In the genomic region with DNA sequence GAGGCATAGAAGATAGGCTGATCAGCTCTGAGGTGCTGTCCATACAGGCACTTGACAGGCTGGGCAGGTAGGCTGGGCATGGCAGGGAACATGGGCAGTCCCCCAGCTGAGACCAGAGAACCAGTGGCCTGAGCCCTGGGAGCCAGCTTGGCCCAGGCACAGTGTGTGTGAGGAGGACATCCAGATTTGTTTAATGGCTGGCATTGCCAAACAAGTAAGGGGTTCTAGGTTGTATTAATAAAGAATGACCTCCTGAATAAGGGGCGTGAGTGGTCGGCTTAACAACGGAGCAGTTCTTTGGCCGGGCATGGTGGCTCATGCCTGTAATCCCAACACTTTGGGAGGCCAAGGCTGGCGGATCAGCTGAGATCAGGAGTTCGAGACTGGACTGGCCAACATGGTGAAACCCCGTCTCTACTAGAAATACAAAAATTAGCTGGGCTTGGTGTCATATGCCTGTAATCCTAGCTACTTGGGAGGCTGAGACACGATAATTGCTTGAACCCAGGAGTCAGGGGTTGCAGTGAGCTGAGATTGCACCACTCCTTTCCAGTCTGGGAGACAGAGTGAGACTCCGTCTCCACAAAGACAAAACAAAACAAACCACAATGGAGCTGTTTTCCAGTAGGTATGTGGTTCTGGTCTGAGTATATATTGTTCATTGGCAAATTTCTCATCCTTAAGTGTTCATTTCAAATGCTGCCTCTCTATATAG, we compare ENCODE assay signal across 31 cellular contexts. TPM values are rescaled to one million over a fixed set of nuclear protein-coding genes. Genes with fewer than 3 reads are reported as not detected.
DNase-seq lines count a peak whose midpoint lies in the region; ATAC-seq and TF ChIP-seq lines count a peak whose summit lies in the region.
"Had no signal": no experiment of that assay in that cellular context is flagged by ENCODE, and none has a peak within 500 bp of the region (broad histone marks: within the 10 kb centered on the region; RNA-seq: fewer than 3 reads in every experiment).

No MANE protein-coding gene starts in this region.

- no peak overlapping the region for H2AK5ac ChIP-seq in mesenchymal stem cell (ENCODE audit: low read length, severe bottlenecking)

- peak overlapping the region; percentile 14 to 93 for H3K18ac ChIP-seq in mesenchymal stem cell (ENCODE audit: low read depth in 1 of 2, low read length in 2 of 2)

- H2BK120ac ChIP-seq in mesenchymal stem cell (ENCODE audit: low read depth, low read length) = no peak overlapping the region

- H3K9me2 ChIP-seq in PC-9 (ENCODE audit: insufficient read depth) = no peaks in the 10 kb centered on the region

- H2BK12ac ChIP-seq in mesenchymal stem cell (ENCODE audit: low read length in 2 of 2) = peak overlapping the region; percentile 44 to 98

- H4K20me1 ChIP-seq in PC-9 (ENCODE audit: insufficient read depth) = no peaks in the 10 kb centered on the region

- peak overlapping the region in 1 of 2 experiments; percentile 96 for H3K23ac ChIP-seq in mesenchymal stem cell (ENCODE audit: low read length in 2 of 2)

- H3K4me1 ChIP-seq in Caco-2 (peaks cover 65% of the 10 kb centered on the region), PC-9 (replicated peaks; ENCODE audit: insufficient read depth) (peaks cover 49% of the 10 kb centered on the region), endodermal cell (ENCODE audit: control insufficient read depth, insufficient read depth, low read length) (no peaks in the 10 kb centered on the region), mesenchymal stem cell (ENCODE audit: control insufficient read depth, insufficient read depth, low read depth, low read length) (peaks cover 2% of the 10 kb centered on the region)
- H3K4me1 ChIP-seq: HAP-1, parathyroid adenoma, right atrium auricular region had no signal

- POLR2A ChIA-PET in Caco-2 (lab: Charles Lee) (interaction anchor here (0.6 to 1.2 kb wide), 5 partner anchors 13 to 330 kb away, joined by 3 to 4 read pairs (median 4); a partner anchor contains a TSS), PC-9 (lab: Charles Lee; ENCODE audit: unreplicated experiment) (interaction anchor here (0.6 to 0.7 kb wide), 2 partner anchors 25 to 132 kb away, joined by 3 to 6 read pairs; no protein-coding TSS in a partner anchor)

- H3K14ac ChIP-seq in mesenchymal stem cell (ENCODE audit: low read length in 2 of 2) = peak overlapping the region in 1 of 2 experiments; percentile 99

- H3K9me3 ChIP-seq in Caco-2 (no peaks in the 10 kb centered on the region), PC-9 (ENCODE audit: insufficient read depth, low read depth) (0 out of 2 replicates have a peak, but pooled peaks cover 2% of the 10 kb centered on the region), endodermal cell (ENCODE audit: control insufficient read depth, low read length) (peaks cover 1% of the 10 kb centered on the region), mesenchymal stem cell (ENCODE audit: control insufficient read depth, low read length) (peaks cover 2% of the 10 kb centered on the region)
- H3K9me3 ChIP-seq: HAP-1, right atrium auricular region had no signal

- H2AFZ ChIP-seq in PC-9 (no peak overlapping the region), mesenchymal stem cell (ENCODE audit: low read depth, low read length) (no peak overlapping the region)
- H2AFZ ChIP-seq: parathyroid adenoma had no signal

- peak overlapping the region; percentile 33 for H4K8ac ChIP-seq in mesenchymal stem cell (ENCODE audit: low read length)

- H3K36me3 ChIP-seq in Caco-2 (ENCODE audit: control insufficient read depth, insufficient read depth, low read length) (no peaks in the 10 kb centered on the region), PC-9 (ENCODE audit: low read depth) (peaks cover 5% of the 10 kb centered on the region; the same call in 1 of the 2 replicates), endodermal cell (ENCODE audit: control insufficient read depth, insufficient read depth, low read length) (no peaks in the 10 kb centered on the region), mesenchymal stem cell (ENCODE audit: control insufficient read depth in 1 of 2, insufficient read depth in 2 of 2, low read depth in 1 of 2, low read length in 2 of 2) (no peaks in the 10 kb centered on the region)
- H3K36me3 ChIP-seq: HAP-1, right atrium auricular region had no signal

- intact Hi-C loops in Caco-2 (cut with micrococcal nuclease; ENCODE audit: unreplicated experiment) (loop anchor here (2.0 to 5.0 kb wide), 4 partner anchors 93 to 331 kb away; a partner anchor contains a TSS), PC-9 (cut with micrococcal nuclease; ENCODE audit: unreplicated experiment) (no loop called here)

- BruUV-seq in Caco-2 (replicated peaks; lab: Mats Ljungman, UMichigan) (no TSS peak), PC-9 (replicated peaks; lab: Mats Ljungman, UMichigan) (no TSS peak)

- no peaks in the 10 kb centered on the region for H3K79me1 ChIP-seq in mesenchymal stem cell (replicated peaks; ENCODE audit: low read length, poor library complexity, severe bottlenecking)

- peaks cover 40% of the 10 kb centered on the region for H3F3A ChIP-seq in PC-9 (ENCODE audit: insufficient read depth, low read depth)

- H3K4ac ChIP-seq in mesenchymal stem cell (ENCODE audit: low read depth in 1 of 2, low read length in 2 of 2) = peak overlapping the region in 1 of 2 experiments; percentile 98

- peaks cover 32% of the 10 kb centered on the region for H3K4me1 Mint-ChIP-seq in Caco-2 (ENCODE audit: low read depth, unreplicated experiment)
- peaks cover 7% of the 10 kb centered on the region for H3K4me1 Mint-ChIP-seq in endodermal cell
- peaks cover 15% of the 10 kb centered on the region for H3K4me1 Mint-ChIP-seq in chondrocyte (ENCODE audit: low read depth)
- H3K4me1 Mint-ChIP-seq in T-helper 2 cell treated with Interferon-gamma antibody and Interleukin-4, amounts not matched to agents 5 μg/mL and 100 μg/mL, for 36 hours (ENCODE audit: low read depth) = no peaks in the 10 kb centered on the region
- H3K4me1 Mint-ChIP-seq: activated CD4-positive, alpha-beta T cell treated with anti-CD3 and anti-CD28 coated beads, Interleukin-2, amount 10 ng/mL, durations not matched to agents 7 days and 5 days; neural crest cell; stimulated activated effector memory CD8-positive, alpha-beta T cell treated with anti-CD3 and anti-CD28 coated beads, Interleukin-12 subunit alpha, Interleukin-12 subunit beta, amount 100 ng/mL, for 72 hours had no signal

- TF ChIP-seq CTCF in Caco-2 (IDR thresholded peaks at IDR 0.05; ENCODE audit: insufficient read depth in 1 of 2, low read depth in 1 of 2, low read length in 1 of 2, severe bottlenecking in 1 of 2, unreplicated experiment in 1 of 2) (no peak), PC-9 (conservative IDR thresholded peaks at IDR 0.05) (no peak), endodermal cell (conservative IDR thresholded peaks at IDR 0.05) (no peak), chondrocyte (IDR thresholded peaks at IDR 0.05) (no peak)

- no peak for ATAC-seq in GM18517 (IDR thresholded peaks at IDR 0.05; ENCODE audit: unreplicated experiment)
- ATAC-seq in GM21786 (IDR thresholded peaks at IDR 0.05; ENCODE audit: unreplicated experiment) = no peak
- ATAC-seq: activated T-cell treated with anti-CD3 and anti-CD28 coated beads, Interleukin-2, amount 50 U/mL, for 72 hours; stimulated activated effector memory CD8-positive, alpha-beta T cell treated with anti-CD3 and anti-CD28 coated beads, Interleukin-12 subunit alpha, Interleukin-12 subunit beta, amount 100 ng/mL, for 72 hours had no signal

- H4K91ac ChIP-seq in mesenchymal stem cell (ENCODE audit: low read length) = peak overlapping the region; percentile 34

- no peak for DNase-seq in Caco-2
- DNase-seq in PC-9 = no peak
- no peak for DNase-seq in endodermal cell
- DNase-seq in mesenchymal stem cell = peak; percentile 82
- no peak for DNase-seq in chondrocyte (ENCODE audit: low spot score)
- DNase-seq in T-helper 2 cell treated with Interferon-gamma antibody and Interleukin-4, amounts not matched to agents 5 μg/mL and 100 μg/mL, for 36 hours (ENCODE audit: low spot score) = no peak
- DNase-seq: ACHN; activated CD4-positive, alpha-beta T cell treated with anti-CD3 and anti-CD28 coated beads, Interleukin-2, amount 10 ng/mL, durations not matched to agents 7 days and 5 days; activated naive CD4-positive, alpha-beta T cell treated with anti-CD3 and anti-CD28 coated beads for 36 hours; activated T-cell treated with anti-CD3 and anti-CD28 coated beads, Interleukin-2, amount 50 U/mL, for 72 hours; amniotic stem cell; glutamatergic neuron; KG1; kidney; NCI-H1694 treated with DMSO at 0.1 percent for 48 hours; NCI-H510A; SHP77 treated with DMSO at 0.1 percent for 48 hours; stimulated activated CD4-positive, alpha-beta T cell treated with anti-CD3 and anti-CD28 coated beads, Interleukin-12 subunit alpha, Interleukin-12 subunit beta, amount 100 ng/mL, for 4 hours; stimulated activated CD4-positive, alpha-beta T cell treated with anti-CD3 and anti-CD28 coated beads, Interleukin-4, amount 100 ng/mL, for 24 hours; substantia nigra; WERI-Rb-1 had no signal

- H3K27ac Mint-ChIP-seq in Caco-2 (ENCODE audit: unreplicated experiment) (peak overlapping the region; percentile 95), endodermal cell (peak overlapping the region; percentile 12), chondrocyte (ENCODE audit: unreplicated experiment) (no peak overlapping the region)
- H3K27ac Mint-ChIP-seq in T-helper 2 cell treated with Interferon-gamma antibody and Interleukin-4, amounts not matched to agents 5 μg/mL and 100 μg/mL, for 36 hours = no peak overlapping the region
- H3K27ac Mint-ChIP-seq: activated CD4-positive, alpha-beta T cell treated with anti-CD3 and anti-CD28 coated beads, Interleukin-2, amount 10 ng/mL, durations not matched to agents 7 days and 5 days; activated naive CD4-positive, alpha-beta T cell treated with anti-CD3 and anti-CD28 coated beads for 36 hours; activated T-cell treated with anti-CD3 and anti-CD28 coated beads, Interleukin-2, amount 50 U/mL, for 72 hours; dendritic cell treated with granulocyte-macrophage colony-stimulating factor and Interleukin-4, amounts not matched to agents 40 ng/mL and 50 ng/mL, for 4 days; stimulated activated effector memory CD8-positive, alpha-beta T cell treated with anti-CD3 and anti-CD28 coated beads, Interleukin-12 subunit alpha, Interleukin-12 subunit beta, amount 100 ng/mL, for 72 hours had no signal

- H3K4me3 ChIP-seq in Caco-2 (ENCODE audit: low read depth, low read length) (no peak overlapping the region), PC-9 (no peak overlapping the region), endodermal cell (ENCODE audit: low read length) (no peak overlapping the region), mesenchymal stem cell (ENCODE audit: insufficient read depth in 1 of 2, low read depth in 1 of 2, low read length in 2 of 2) (no peak overlapping the region)
- H3K4me3 ChIP-seq: cardiac muscle cell, HAP-1, lung, right atrium auricular region had no signal

- H3K79me2 ChIP-seq in PC-9 (ENCODE audit: low read depth) = no peaks in the 10 kb centered on the region
- H3K79me2 ChIP-seq: parathyroid adenoma had no signal

- no peaks in the 10 kb centered on the region for H3K27me3 Mint-ChIP-seq in Caco-2 (ENCODE audit: insufficient read depth, unreplicated experiment)
- H3K27me3 Mint-ChIP-seq in endodermal cell (ENCODE audit: insufficient read depth) = no peaks in the 10 kb centered on the region
- no peaks in the 10 kb centered on the region for H3K27me3 Mint-ChIP-seq in chondrocyte (ENCODE audit: low read depth)
- H3K27me3 Mint-ChIP-seq in T-helper 2 cell treated with Interferon-gamma antibody and Interleukin-4, amounts not matched to agents 5 μg/mL and 100 μg/mL, for 36 hours (ENCODE audit: low read depth) = peaks cover 12% of the 10 kb centered on the region
- H3K27me3 Mint-ChIP-seq: dendritic cell treated with granulocyte-macrophage colony-stimulating factor and Interleukin-4, amounts not matched to agents 40 ng/mL and 50 ng/mL, for 4 days had no signal

- H3K9me3 Mint-ChIP-seq in Caco-2 (ENCODE audit: unreplicated experiment) (no peaks in the 10 kb centered on the region), endodermal cell (peaks cover 1% of the 10 kb centered on the region), chondrocyte (ENCODE audit: low read depth) (peaks cover 4% of the 10 kb centered on the region)
- H3K9me3 Mint-ChIP-seq in T-helper 2 cell treated with Interferon-gamma antibody and Interleukin-4, amounts not matched to agents 5 μg/mL and 100 μg/mL, for 36 hours = peaks cover 3% of the 10 kb centered on the region
- H3K9me3 Mint-ChIP-seq: activated CD4-positive, alpha-beta T cell treated with anti-CD3 and anti-CD28 coated beads, Interleukin-2, amount 10 ng/mL, durations not matched to agents 7 days and 5 days; activated naive CD4-positive, alpha-beta T cell treated with anti-CD3 and anti-CD28 coated beads for 36 hours; dendritic cell treated with granulocyte-macrophage colony-stimulating factor and Interleukin-4, amounts not matched to agents 40 ng/mL and 50 ng/mL, for 4 days; stimulated activated effector memory CD8-positive, alpha-beta T cell treated with anti-CD3 and anti-CD28 coated beads, Interleukin-12 subunit alpha, Interleukin-12 subunit beta, amount 100 ng/mL, for 72 hours had no signal

- no peak overlapping the region for H2BK15ac ChIP-seq in mesenchymal stem cell (ENCODE audit: low read depth, poor library complexity, severe bottlenecking)

- 85 to 96% methylated on average over 7 to 8 of the region's 9 CpGs for WGBS in endodermal cell (ENCODE audit: insufficient coverage in 1 of 2, insufficient read length in 1 of 2), 2 experiments
- WGBS in mesenchymal stem cell = 92% methylated on average over 8 of the region's 9 CpGs

- H3K9ac ChIP-seq in endodermal cell (ENCODE audit: extremely low read depth, low read length, poor library complexity, severe bottlenecking) (no peak overlapping the region), mesenchymal stem cell (ENCODE audit: low read length) (no peak overlapping the region)
- H3K9ac ChIP-seq: parathyroid adenoma had no signal

- peak overlapping the region; percentile 94 for H3K27ac ChIP-seq in PC-9
- no peak overlapping the region for H3K27ac ChIP-seq in endodermal cell (ENCODE audit: low read depth, low read length)
- H3K27ac ChIP-seq in mesenchymal stem cell (ENCODE audit: low read length, poor library complexity, severe bottlenecking) = no peak overlapping the region
- H3K27ac ChIP-seq: cardiac muscle cell, parathyroid adenoma, right atrium auricular region, WERI-Rb-1 had no signal

- H3K27me3 ChIP-seq in Caco-2 (replicated peaks; ENCODE audit: control insufficient read depth, insufficient read depth, low read length) (no peaks in the 10 kb centered on the region), PC-9 (ENCODE audit: insufficient read depth, low read depth) (no peaks in the 10 kb centered on the region), endodermal cell (ENCODE audit: control insufficient read depth, insufficient read depth, low read length, poor library complexity, severe bottlenecking) (no peaks in the 10 kb centered on the region), mesenchymal stem cell (ENCODE audit: control insufficient read depth in 1 of 2, insufficient read depth in 1 of 2, low read length in 2 of 2) (no peaks in the 10 kb centered on the region)
- H3K27me3 ChIP-seq: cardiac muscle cell, right atrium auricular region had no signal

- no peak overlapping the region for H2BK5ac ChIP-seq in mesenchymal stem cell (ENCODE audit: low read depth, low read length, poor library complexity, severe bottlenecking)

- peak overlapping the region; percentile 62 for H3K4me2 ChIP-seq in PC-9
- no peak overlapping the region for H3K4me2 ChIP-seq in mesenchymal stem cell (ENCODE audit: low read length, poor library complexity, severe bottlenecking)

- CTCF ChIA-PET in Caco-2 (lab: Charles Lee) = interaction anchor here (0.7 to 1.8 kb wide), 6 partner anchors 10 to 127 kb away, joined by 3 to 10 read pairs (median 4); no protein-coding TSS in a partner anchor
- CTCF ChIA-PET in PC-9 (lab: Charles Lee) = interaction anchor here (0.5 to 1.4 kb wide), 2 partner anchors 17 to 33 kb away, joined by 3 to 4 read pairs; no protein-coding TSS in a partner anchor

- no peak overlapping the region for H3K4me3 Mint-ChIP-seq in Caco-2 (ENCODE audit: unreplicated experiment)
- no peak overlapping the region for H3K4me3 Mint-ChIP-seq in endodermal cell
- no peak overlapping the region for H3K4me3 Mint-ChIP-seq in chondrocyte (ENCODE audit: unreplicated experiment)
- H3K4me3 Mint-ChIP-seq in T-helper 2 cell treated with Interferon-gamma antibody and Interleukin-4, amounts not matched to agents 5 μg/mL and 100 μg/mL, for 36 hours = no peak overlapping the region
- H3K4me3 Mint-ChIP-seq: activated CD4-positive, alpha-beta T cell treated with anti-CD3 and anti-CD28 coated beads, Interleukin-2, amount 10 ng/mL, durations not matched to agents 7 days and 5 days; activated naive CD4-positive, alpha-beta T cell treated with anti-CD3 and anti-CD28 coated beads for 36 hours; activated T-cell treated with anti-CD3 and anti-CD28 coated beads, Interleukin-2, amount 50 U/mL, for 72 hours; dendritic cell treated with granulocyte-macrophage colony-stimulating factor and Interleukin-4, amounts not matched to agents 40 ng/mL and 50 ng/mL, for 4 days; neural crest cell; stimulated activated effector memory CD8-positive, alpha-beta T cell treated with anti-CD3 and anti-CD28 coated beads, Interleukin-12 subunit alpha, Interleukin-12 subunit beta, amount 100 ng/mL, for 72 hours had no signal

- peaks cover 13% of the 10 kb centered on the region for H3K36me3 Mint-ChIP-seq in Caco-2 (ENCODE audit: insufficient read depth, unreplicated experiment)
- peaks cover 9% of the 10 kb centered on the region for H3K36me3 Mint-ChIP-seq in endodermal cell (ENCODE audit: low read depth)
- H3K36me3 Mint-ChIP-seq in chondrocyte (ENCODE audit: low read depth) = peaks cover 3% of the 10 kb centered on the region
- H3K36me3 Mint-ChIP-seq in T-helper 2 cell treated with Interferon-gamma antibody and Interleukin-4, amounts not matched to agents 5 μg/mL and 100 μg/mL, for 36 hours (ENCODE audit: low read depth) = no peaks in the 10 kb centered on the region
- H3K36me3 Mint-ChIP-seq: stimulated activated effector memory CD8-positive, alpha-beta T cell treated with anti-CD3 and anti-CD28 coated beads, Interleukin-12 subunit alpha, Interleukin-12 subunit beta, amount 100 ng/mL, for 72 hours had no signal

RNA-seq across cellular contexts. Expression of a gene that starts 56.2 kb away (rescaled TPM):
- total RNA-seq in Caco-2 (2022) = not detected in 2 replicates
- 0.13 TPM in 1 of 2 replicates, not detected in the other for total RNA-seq in PC-9 (2021)
- 10 to 100 TPM; 14.8 to 17.1 TPM for total RNA-seq in endodermal cell
- 19.1 TPM for polyA plus RNA-seq in endodermal cell (2013, experiment 1 of 2)
- polyA plus RNA-seq in endodermal cell (2013, experiment 2 of 2) = 21.2 TPM
- 40.8 TPM for polyA plus RNA-seq in mesenchymal stem cell (2013, experiment 1 of 2)
- polyA plus RNA-seq in mesenchymal stem cell (2013, experiment 2 of 2) = 41.1 TPM
- total RNA-seq in chondrocyte = 26.7 to 39.7 TPM (median 39.0 TPM) in 3 replicates
- total RNA-seq: activated CD4-positive, alpha-beta T cell treated with anti-CD3 and anti-CD28 coated beads, Interleukin-2, amount 10 ng/mL, durations not matched to agents 7 days and 5 days; activated naive CD4-positive, alpha-beta T cell treated with anti-CD3 and anti-CD28 coated beads for 36 hours; activated T-cell treated with anti-CD3 and anti-CD28 coated beads, Interleukin-2, amount 50 U/mL, for 72 hours had no signal

Comparison
In these comparisons a context has a peak if more than half of its experiments do, and no peak if none do; other contexts are left out.
1. H3K27ac Mint-ChIP-seq: peak in Caco-2 (single experiment) and endodermal cell (single experiment); none in chondrocyte (single experiment) and T-helper 2 cell treated with Interferon-gamma antibody and Interleukin-4, amounts not matched to agents 5 μg/mL and 100 μg/mL, for 36 hours (single experiment).
2. RNA of a gene that starts 56.2 kb away (total RNA-seq): 26.7 to 39.7 TPM in chondrocyte and 14.8 to 17.1 TPM in endodermal cell; 0.13 TPM in PC-9 and not detected in Caco-2; every median in the first group is over 10 times any median in the second.